In the genomic region with DNA sequence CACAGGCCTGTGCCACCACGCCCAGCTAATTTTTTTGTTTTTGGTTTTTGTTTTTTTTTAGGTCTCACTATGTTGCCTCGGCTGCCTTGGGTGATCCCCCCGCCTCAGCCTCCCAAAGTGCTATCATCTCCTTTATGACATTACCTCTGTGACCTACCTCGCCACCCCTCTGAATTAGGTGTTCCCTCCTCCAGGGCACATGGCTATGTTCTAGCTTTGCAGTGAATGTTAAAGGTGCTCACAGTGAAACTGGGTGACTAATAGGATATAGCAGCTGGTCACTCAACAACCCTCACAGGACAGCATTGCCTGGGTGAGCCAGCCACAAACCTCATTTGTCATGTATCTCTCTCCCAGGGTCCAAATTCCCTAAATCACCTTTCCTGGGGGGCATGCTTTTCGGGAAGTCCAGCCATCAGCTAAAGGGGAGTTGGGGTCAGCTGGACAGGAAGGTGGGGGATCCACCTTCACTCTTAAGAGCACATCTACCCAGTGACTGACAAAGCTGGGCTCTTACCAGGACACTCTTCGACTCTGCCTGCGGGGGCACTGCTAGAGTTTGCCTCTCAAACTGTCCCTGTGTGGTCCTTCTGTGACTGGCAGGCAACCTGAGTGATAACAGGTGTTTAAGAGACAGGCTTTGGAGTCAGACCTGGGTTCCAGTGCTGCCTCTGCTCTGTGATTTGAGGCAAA, we compare ENCODE assay signal across 8 cellular contexts. TPM values are rescaled to one million over a fixed set of nuclear protein-coding genes. Genes with fewer than 3 reads are reported as not detected.
DNase-seq lines count a peak whose midpoint lies in the region; ATAC-seq, FAIRE-seq and TF ChIP-seq lines count a peak whose summit lies in the region.

No MANE protein-coding gene starts in this region.

- peaks cover 27% of the 10 kb centered on the region for H3K4me1 ChIP-seq in CD4-positive, alpha-beta memory T cell (ENCODE audit: insufficient read depth, low read length)
- H3K4me1 ChIP-seq in ascending aorta: peaks cover 5 to 10% of the 10 kb centered on the region in 2 donors

- peak; percentile 18 for ATAC-seq in left colon
- peak; percentile 70 for ATAC-seq in stimulated activated naive CD8-positive, alpha-beta T cell treated with anti-CD3 and anti-CD28 coated beads, Interleukin-15, Interleukin-2, amounts not matched to agents 100 U/mL and 50 U/mL, for 24 hours

- peak; percentile 18 for FAIRE-seq in GM19239 (lab: Jason Lieb, UNC)

- peaks cover 23 to 53% of the 10 kb centered on the region in 2 donors for H3K36me3 Mint-ChIP-seq in CD4-positive, alpha-beta memory T cell

- H3K36me3 ChIP-seq in CD4-positive, alpha-beta memory T cell (ENCODE audit: insufficient read depth, low read length): peaks cover 21% of the 10 kb centered on the region
- H3K36me3 ChIP-seq in SU-DHL-6 (ENCODE audit: low read length) (peaks cover 5% of the 10 kb centered on the region; the same call in 1 of the 2 replicates), ascending aorta (peaks cover 34 to 40% of the 10 kb centered on the region in 2 donors)

- POLR2A ChIA-PET in CD4-positive, alpha-beta memory T cell (lab: Charles Lee; ENCODE audit: partially characterized antibody): interaction anchor here (0.6 to 4.5 kb wide), 21 partner anchors 8 to 159 kb away, joined by 3 to 60 read pairs (median 4); partner anchors contain the start of genes ARPC4, CRELD1, IL17RE and JAGN1

- peak overlapping the region; percentile 74 for H3K27ac ChIP-seq in CD4-positive, alpha-beta memory T cell (ENCODE audit: low read depth, low read length)
- H3K27ac ChIP-seq in SU-DHL-6 (ENCODE audit: low read depth, low read length) (peak overlapping the region; percentile 51), ascending aorta (peak overlapping the region; percentile 94 to 95)

- peak overlapping the region; percentile 87 to 99 (median 98) for H3K27ac Mint-ChIP-seq in CD4-positive, alpha-beta memory T cell

- H4K20me1 ChIP-seq in SU-DHL-6 (ENCODE audit: low read depth, low read length): no peaks in the 10 kb centered on the region

- no peaks in the 10 kb centered on the region for H3K79me2 ChIP-seq in SU-DHL-6 (ENCODE audit: insufficient read depth, low read length)

- peaks cover 26% of the 10 kb centered on the region for H3F3A ChIP-seq in SU-DHL-6 (ENCODE audit: insufficient read depth)

- H3K27me3 ChIP-seq in CD4-positive, alpha-beta memory T cell (ENCODE audit: insufficient read depth, low read length): no peaks in the 10 kb centered on the region
- no peaks in the 10 kb centered on the region for H3K27me3 ChIP-seq in SU-DHL-6 (ENCODE audit: low read length)
- H3K27me3 ChIP-seq in ascending aorta: no peaks in the 10 kb centered on the region

- H3K4me3 Mint-ChIP-seq in CD4-positive, alpha-beta memory T cell: peak overlapping the region; percentile 91 to 93 (median 92)

- H3K9me3 Mint-ChIP-seq in CD4-positive, alpha-beta memory T cell: no peaks in the 10 kb centered on the region

- CTCF ChIA-PET in CD4-positive, alpha-beta memory T cell (lab: Charles Lee; ENCODE audit: partially characterized antibody): interaction anchor here (0.7 to 3.2 kb wide), 10 partner anchors 9 to 138 kb away, joined by 3 to 15 read pairs (median 4); partner anchors contain the start of genes ARPC4, CRELD1 and TADA3

- peaks cover 37 to 48% (median 41%) of the 10 kb centered on the region in 4 donors for H3K4me1 Mint-ChIP-seq in CD4-positive, alpha-beta memory T cell

- H3K27me3 Mint-ChIP-seq in CD4-positive, alpha-beta memory T cell: no peaks in the 10 kb centered on the region

- TF ChIP-seq CTCF in SU-DHL-6 (IDR thresholded peaks at IDR 0.05; ENCODE audit: insufficient read depth, low read length, poor library complexity, severe bottlenecking) (peak; percentile 11), ascending aorta (IDR thresholded peaks at IDR 0.05) (no peak)

- peak overlapping the region in 1 of 2 donors; percentile 72 for H3K4me3 ChIP-seq in CD4-positive, alpha-beta memory T cell (ENCODE audit: low read length in 2 of 2)
- H3K4me3 ChIP-seq in SU-DHL-6 (ENCODE audit: insufficient read depth, low read length, poor library complexity, severe bottlenecking) (no peak overlapping the region), ascending aorta (no peak overlapping the region)

- H2AFZ ChIP-seq in SU-DHL-6 (ENCODE audit: low read depth, low read length, severe bottlenecking): no peak overlapping the region

- no peak overlapping the region for H3K4me2 ChIP-seq in SU-DHL-6 (ENCODE audit: low read depth, low read length, poor library complexity, severe bottlenecking)

- H3K9ac ChIP-seq in SU-DHL-6 (ENCODE audit: low read length): no peak overlapping the region

- peak; percentile 42 to 64 (median 43) for DNase-seq in CD4-positive, alpha-beta memory T cell
- DNase-seq in GM19239 (ENCODE audit: insufficient read length, low spot score) (peak; percentile 60), HS-5 (ENCODE audit: low read depth) (peak; percentile 20), ascending aorta (ENCODE audit: low spot score in 2 of 2) (no peak), left colon (peak in 1 of 2 donors; percentile 43), cerebellar nuclear complex (lab: John Stamatoyannopoulos, UW) (no peak)
- peak; percentile 57 for DNase-seq in stimulated activated naive CD8-positive, alpha-beta T cell treated with anti-CD3 and anti-CD28 coated beads, Interleukin-15, Interleukin-2, amounts not matched to agents 100 U/mL and 50 U/mL, for 24 hours

- intact Hi-C loops in CD4-positive, alpha-beta memory T cell (cut with micrococcal nuclease): loop anchor here (1.0 to 2.0 kb wide), 3 partner anchors 16 to 78 kb away; partner anchors contain the start of genes BRPF1, RPUSD3 and TADA3
- intact Hi-C loops in ascending aorta (cut with DNase I) (loop anchor here (1.0 kb wide), 1 partner anchor 92 kb away; no protein-coding TSS in a partner anchor), left colon (cut with DNase I, micrococcal nuclease) (no loop called here)

- H3K9me3 ChIP-seq in CD4-positive, alpha-beta memory T cell (ENCODE audit: control insufficient read depth in 1 of 2, low read length in 2 of 2): no peaks in the 10 kb centered on the region
- H3K9me3 ChIP-seq in SU-DHL-6 (ENCODE audit: insufficient read depth, low read length): no peaks in the 10 kb centered on the region
- no peaks in the 10 kb centered on the region for H3K9me3 ChIP-seq in ascending aorta

- H3K9me2 ChIP-seq in SU-DHL-6 (replicated peaks; ENCODE audit: insufficient read depth, low read length): no peaks in the 10 kb centered on the region

RNA-seq across cellular contexts. Expression of gene TTLL3, which starts 1.6 kb away (rescaled TPM):
- total RNA-seq in CD4-positive, alpha-beta memory T cell: 10 to 100 TPM; 81.4 to 91.7 TPM
- 1 to 10 TPM; 3.0 to 5.9 TPM for polyA plus RNA-seq in CD4-positive, alpha-beta memory T cell
- total RNA-seq in ascending aorta (47.0 TPM), left colon (10 to 100 TPM; 40.2 to 47.1 TPM)

RNA-seq across cellular contexts. Expression of gene ARPC4, which starts 15.6 kb away (rescaled TPM):
- total RNA-seq in CD4-positive, alpha-beta memory T cell: 100 to 1,000 TPM; 164 to 168 TPM
- polyA plus RNA-seq in CD4-positive, alpha-beta memory T cell: 100 to 1,000 TPM; 235 to 287 TPM
- 160 TPM for total RNA-seq in ascending aorta
- 100 to 1,000 TPM; 215 to 222 TPM for total RNA-seq in left colon

RNA-seq across cellular contexts. Expression of gene TADA3, which starts 16.2 kb away (rescaled TPM):
- total RNA-seq in CD4-positive, alpha-beta memory T cell: 10 to 100 TPM; 37.6 to 41.4 TPM
- polyA plus RNA-seq in CD4-positive, alpha-beta memory T cell: 10 to 100 TPM; 35.3 to 54.6 TPM
- total RNA-seq in ascending aorta (106 TPM), left colon (10 to 100 TPM; 54.1 to 67.0 TPM)

RNA-seq across cellular contexts. Expression of gene RPUSD3, which starts 35.3 kb away (rescaled TPM):
- 10 to 100 TPM; 63.3 to 67.6 TPM for total RNA-seq in CD4-positive, alpha-beta memory T cell
- polyA plus RNA-seq in CD4-positive, alpha-beta memory T cell: 10 to 100 TPM; 55.2 to 68.4 TPM
- total RNA-seq in ascending aorta (30.7 TPM), left colon (10 to 100 TPM; 27.3 to 29.9 TPM)

RNA-seq across cellular contexts. Expression of gene CAMK1, which starts 38.7 kb away (rescaled TPM):
- 1 to 10 TPM; 2.1 to 2.6 TPM for total RNA-seq in CD4-positive, alpha-beta memory T cell
- 1 to 10 TPM; 3.5 to 5.8 TPM for polyA plus RNA-seq in CD4-positive, alpha-beta memory T cell
- total RNA-seq in ascending aorta (82.9 TPM), left colon (10 to 100 TPM in 1 of 2 donors, 1 to 10 TPM in 1; 8.2 to 10.9 TPM)

Comparison
In these comparisons a context has a peak if more than half of its experiments do, and no peak if none do; other contexts are left out.
1. DNase-seq: peak in CD4-positive, alpha-beta memory T cell (5 of 5), GM19239 (single experiment), HS-5 (single experiment) and stimulated activated naive CD8-positive, alpha-beta T cell treated with anti-CD3 and anti-CD28 coated beads, Interleukin-15, Interleukin-2, amounts not matched to agents 100 U/mL and 50 U/mL, for 24 hours (single experiment); none in ascending aorta (0 of 2) and cerebellar nuclear complex (0 of 2).
2. intact Hi-C loops: an anchor here in CD4-positive, alpha-beta memory T cell (1.0 to 2.0 kb wide) and ascending aorta (1.0 kb wide); none called in left colon.
3. Peak in every context shown above with its lines, with median percentiles within 50 percentile points of each other: H3K27ac ChIP-seq.